Comparison of ENCODE assay signal across 24 cellular contexts in genomic region chr22:44247923-44248892, GRCh38.
DNase-seq lines count a peak whose midpoint lies in the region; ATAC-seq, FAIRE-seq and TF ChIP-seq lines count a peak whose summit lies in the region.
"Had no signal": no experiment of that assay in that cellular context is flagged by ENCODE, and none has a peak within 500 bp of the region (broad histone marks: within the 10 kb centered on the region; RNA-seq: fewer than 3 reads in every experiment).

No MANE protein-coding gene starts in this region.

- no peak overlapping the region for H3K27ac ChIP-seq in HepG2 (ENCODE audit: extremely low read length, insufficient read depth, low read length)
- H3K27ac ChIP-seq in right lobe of liver, result no peak overlapping the region
- no peak overlapping the region for H3K27ac ChIP-seq in neural progenitor cell
- no peak overlapping the region for H3K27ac ChIP-seq in gastrocnemius medialis
- H3K27ac ChIP-seq: BLaER1 treated with 17β-estradiol and CSF1 and Interleukin-3, amounts not matched to agents 10 nM and 100 nM; GM23248; SK-N-MC had no signal

- CTCF ChIA-PET in HepG2 (lab: Yijun Ruan, JAX; ENCODE audit: low intra/inter-chr PET ratio, low total read pairs), result no interaction called here

- in situ Hi-C loops in HepG2 (cut with HindIII; ENCODE audit: extremely low pct_ligation_motif_present, low pct_unique_long_range_greater_than_20kb), result no loop called here
- in situ Hi-C loops in gastrocnemius medialis (cut with MboI; ENCODE audit: low sequenced_read_pairs in 4 of 4), result no loop called here

- TF ChIP-seq EP300 in HepG2 (IDR thresholded peaks at IDR 0.05; ENCODE audit: low read depth in 2 of 2, low read length in 2 of 2), result no peak
- no peak for TF ChIP-seq EP300 in HepG2 (CRISPR knock-in tag; IDR thresholded peaks at IDR 0.05; ENCODE audit: borderline replicate concordance)

- H3K4me1 Mint-ChIP-seq in neural progenitor cell, result no peaks in the 10 kb centered on the region
- H3K4me1 Mint-ChIP-seq: H9 had no signal

- intact Hi-C loops in HepG2 (cut with micrococcal nuclease; ENCODE audit: unreplicated experiment) (no loop called here), right lobe of liver (cut with DNase I) (no loop called here), gastrocnemius medialis (cut with DNase I; ENCODE audit: low total_unique reads) (no loop called here)

- FAIRE-seq in HepG2 (lab: Jason Lieb, UNC), result no peak
- peak; percentile 81 for FAIRE-seq in bronchial epithelial cell (lab: Jason Lieb, UNC)
- FAIRE-seq in urothelium cell line (lab: Jason Lieb, UNC), result peak; percentile 53
- FAIRE-seq: A204.1, D721Med had no signal

- POLR2A ChIA-PET in HepG2 (lab: Yijun Ruan, JAX), result no interaction called here

- H3K79me2 ChIP-seq in HepG2 (ENCODE audit: insufficient read depth, low read length), result no peaks in the 10 kb centered on the region
- H3K79me2 ChIP-seq in neural progenitor cell (ENCODE audit: low read depth), result no peaks in the 10 kb centered on the region

- H3K4me1 ChIP-seq in HepG2 (ENCODE audit: insufficient read depth, low read length), result no peaks in the 10 kb centered on the region
- no peaks in the 10 kb centered on the region for H3K4me1 ChIP-seq in right lobe of liver
- no peaks in the 10 kb centered on the region for H3K4me1 ChIP-seq in neural progenitor cell
- no peaks in the 10 kb centered on the region for H3K4me1 ChIP-seq in gastrocnemius medialis

- H3K4me3 ChIP-seq in HepG2 (replicated peaks in 1 of 3; ENCODE audit: insufficient read depth in 1 of 3, low read depth in 2 of 3, low read length in 3 of 3), result no peak overlapping the region
- no peak overlapping the region for H3K4me3 ChIP-seq in right lobe of liver
- no peak overlapping the region for H3K4me3 ChIP-seq in bronchial epithelial cell (ENCODE audit: low read depth, low read length)
- H3K4me3 ChIP-seq in neural progenitor cell, result no peak overlapping the region
- H3K4me3 ChIP-seq in gastrocnemius medialis, result no peak overlapping the region
- H3K4me3 ChIP-seq: BLaER1 treated with 17β-estradiol and CSF1 and Interleukin-3, amounts not matched to agents 10 nM and 100 nM; GM23248; MG63; SK-N-MC had no signal

- TF ChIP-seq CTCF in HepG2 (CRISPR knock-in tag; IDR thresholded peaks at IDR 0.05), result no peak
- no peak for TF ChIP-seq CTCF in right lobe of liver (IDR thresholded peaks at IDR 0.05)
- no peak for TF ChIP-seq CTCF in bronchial epithelial cell (IDR thresholded peaks at IDR 0.05; ENCODE audit: insufficient read depth, low read length, severe bottlenecking)
- no peak for TF ChIP-seq CTCF in neural progenitor cell (IDR thresholded peaks at IDR 0.05)
- TF ChIP-seq CTCF in gastrocnemius medialis (IDR thresholded peaks at IDR 0.05 in 4 of 5, conservative IDR thresholded peaks at IDR 0.05 in 1 of 5), result no peak

- peak overlapping the region; percentile 74 for H3K27ac Mint-ChIP-seq in neural progenitor cell
- H3K27ac Mint-ChIP-seq: CD4-positive, alpha-beta T cell; H9; HFFc6 had no signal

- H4K20me1 ChIP-seq in HepG2 (ENCODE audit: insufficient read depth, low read length), result no peaks in the 10 kb centered on the region
- no peaks in the 10 kb centered on the region for H4K20me1 ChIP-seq in neural progenitor cell (ENCODE audit: low read depth)
- H4K20me1 ChIP-seq: BLaER1 treated with 17β-estradiol and CSF1 and Interleukin-3, amounts not matched to agents 10 nM and 100 nM had no signal

- WGBS in HepG2 (ENCODE audit: low lambda C conversion rate), result 31% methylated on average over 20 of the region's 25 CpGs
- WGBS in right lobe of liver (ENCODE audit: insufficient coverage, low coverage, low lambda C conversion rate, missing lambda C conversion rate), result 71% methylated on average over 11 of the region's 25 CpGs

- H3K27me3 ChIP-seq in HepG2 (ENCODE audit: control insufficient read depth in 1 of 2, insufficient read depth in 2 of 2, low read length in 2 of 2), result no peaks in the 10 kb centered on the region; a peak in 2 of 5 replicates
- no peaks in the 10 kb centered on the region for H3K27me3 ChIP-seq in right lobe of liver
- H3K27me3 ChIP-seq in bronchial epithelial cell (ENCODE audit: control insufficient read depth, insufficient read depth, low read length), result no peaks in the 10 kb centered on the region
- no peaks in the 10 kb centered on the region for H3K27me3 ChIP-seq in neural progenitor cell
- H3K27me3 ChIP-seq in gastrocnemius medialis, result peaks cover 0 to 8% (median 6%) of the 10 kb centered on the region in 3 donors
- H3K27me3 ChIP-seq: BLaER1 treated with 17β-estradiol and CSF1 and Interleukin-3, amounts not matched to agents 10 nM and 100 nM; MG63 had no signal

- peaks cover 22% of the 10 kb centered on the region for H3K9me3 Mint-ChIP-seq in neural progenitor cell

- TF ChIP-seq POLR2A in HepG2 (IDR thresholded peaks at IDR 0.05; ENCODE audit: insufficient read depth in 1 of 2, low read depth in 2 of 2, low read length in 2 of 2) (no peak), right lobe of liver (IDR thresholded peaks at IDR 0.05) (no peak), gastrocnemius medialis (IDR thresholded peaks at IDR 0.05) (no peak)

- H3K36me3 ChIP-seq in HepG2 (replicated peaks in 1 of 2; ENCODE audit: control insufficient read depth in 1 of 2, insufficient read depth in 2 of 2, low read length in 2 of 2) (no peaks in the 10 kb centered on the region), right lobe of liver (no peaks in the 10 kb centered on the region), bronchial epithelial cell (ENCODE audit: control insufficient read depth, insufficient read depth, low read length) (no peaks in the 10 kb centered on the region), neural progenitor cell (no peaks in the 10 kb centered on the region), gastrocnemius medialis (no peaks in the 10 kb centered on the region)
- H3K36me3 ChIP-seq: BLaER1 treated with 17β-estradiol and CSF1 and Interleukin-3, amounts not matched to agents 10 nM and 100 nM had no signal

- H3K27me3 Mint-ChIP-seq in neural progenitor cell (ENCODE audit: insufficient read depth, low read depth), result no peaks in the 10 kb centered on the region

- H3K36me3 Mint-ChIP-seq in neural progenitor cell, result peaks cover 5% of the 10 kb centered on the region

- no peak overlapping the region for H3K4me3 Mint-ChIP-seq in neural progenitor cell
- H3K4me3 Mint-ChIP-seq: CD4-positive, alpha-beta T cell; H9; HFFc6 had no signal

- no TSS peak for BruUV-seq in HepG2 (replicated peaks; lab: Mats Ljungman, UMichigan)

- no peak overlapping the region for H3K4me2 ChIP-seq in HepG2 (ENCODE audit: low read depth, low read length)
- H3K4me2 ChIP-seq in neural progenitor cell, result no peak overlapping the region

- H3F3A ChIP-seq in neural progenitor cell (ENCODE audit: low read depth), result no peaks in the 10 kb centered on the region

- ATAC-seq in HepG2, result no peak
- ATAC-seq in right lobe of liver, result no peak
- ATAC-seq in gastrocnemius medialis, result no peak
- ATAC-seq: Panc1 had no signal

- TF ChIP-seq RAD21 in HepG2 (CRISPR knock-in tag; IDR thresholded peaks at IDR 0.05), result no peak

- H3K9ac ChIP-seq in HepG2 (ENCODE audit: insufficient read depth, low read depth, low read length) (no peak overlapping the region), neural progenitor cell (no peak overlapping the region)
- H3K9ac ChIP-seq: BLaER1 treated with 17β-estradiol and CSF1 and Interleukin-3, amounts not matched to agents 10 nM and 100 nM; GM23248 had no signal

- H2AFZ ChIP-seq in HepG2 (ENCODE audit: low read length) (no peak overlapping the region), neural progenitor cell (replicated peaks) (no peak overlapping the region)
- H2AFZ ChIP-seq: GM23248 had no signal

- H3K9me3 ChIP-seq in HepG2 (ENCODE audit: low read length) (peaks cover 22% of the 10 kb centered on the region), right lobe of liver (peaks cover 0 to 8% (median 0%) of the 10 kb centered on the region in 4 donors), neural progenitor cell (ENCODE audit: low read depth) (no peaks in the 10 kb centered on the region), gastrocnemius medialis (no peaks in the 10 kb centered on the region)

- DNase-seq in HepG2 (ENCODE audit: low spot score), result no peak
- DNase-seq in right lobe of liver, result no peak
- DNase-seq in bronchial epithelial cell (ENCODE audit: low read depth), result no peak
- DNase-seq in neural progenitor cell (ENCODE audit: low spot score), result no peak
- DNase-seq in urothelium cell line (ENCODE audit: low spot score), result no peak
- no peak for DNase-seq in DMS114 treated with DMSO at 0.1 percent for 48 hours (lab: John Stamatoyannopoulos, UW; ENCODE audit: unreplicated experiment)
- DNase-seq in AG08395 (ENCODE audit: low spot score), result no peak
- DNase-seq in gastrocnemius medialis, result no peak
- DNase-seq: AML-193; CD4-positive, alpha-beta T cell; GM23248; H9; HFFc6; KBM-7; MG63; NCI-H2029; NCI-H446 treated with DMSO at 0.1 percent for 48 hours; NCI-H526 treated with DMSO at 0.1 percent for 48 hours; SHP77 treated with DMSO at 0.1 percent for 48 hours had no signal

TF ChIP-seq in HepG2, 621 proteins besides CTCF, POLR2A, EP300 and RAD21 (continues in another document):
- no peak for TF ChIP-seq ZNF333 (CRISPR knock-in tag; IDR thresholded peaks at IDR 0.05; ENCODE audit: borderline replicate concordance)
- TF ChIP-seq MNT (IDR thresholded peaks at IDR 0.05), result 0 out of 2 replicates have a peak, but pooled peaks have one; percentile 6
- TF ChIP-seq ZGPAT (CRISPR knock-in tag; IDR thresholded peaks at IDR 0.05), result no peak
- TF ChIP-seq BORCS8-MEF2B (CRISPR knock-in tag; IDR thresholded peaks at IDR 0.05), result no peak
